In the genomic region with DNA sequence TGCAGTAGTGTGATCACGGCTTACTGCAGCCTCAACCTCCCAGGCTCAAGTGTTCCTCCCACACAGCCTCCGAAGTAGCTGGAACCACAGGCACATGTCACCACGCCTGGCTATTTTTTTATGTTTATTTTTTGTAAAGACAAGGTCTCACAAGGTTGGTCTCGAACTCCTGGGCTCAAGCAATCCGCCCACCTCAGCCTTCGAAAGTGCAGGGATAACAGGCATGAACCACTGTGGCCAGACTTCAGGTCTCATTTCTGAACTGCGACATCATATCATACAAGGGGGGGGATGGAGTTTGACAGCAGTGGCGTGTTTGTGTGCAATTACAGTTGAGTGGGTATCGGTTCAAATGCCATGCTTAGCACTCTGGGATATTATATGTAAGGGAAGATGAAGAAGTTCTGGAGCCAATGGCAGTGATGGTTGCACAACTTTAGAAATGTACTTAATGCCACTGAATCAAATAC, we compare ENCODE assay signal across 27 cellular contexts. TPM values are rescaled to one million over a fixed set of nuclear protein-coding genes. Genes with fewer than 3 reads are reported as not detected.
"Had no signal": no experiment of that assay in that cellular context is flagged by ENCODE, and none has a peak within 500 bp of the region (broad histone marks: within the 10 kb centered on the region; RNA-seq: fewer than 3 reads in every experiment).

No MANE protein-coding gene starts in this region.

- H3K27me3 ChIP-seq: cardiac muscle cell had no signal

- DNase-seq: activated CD4-positive, alpha-beta T cell treated with anti-CD3 and anti-CD28 coated beads, Interleukin-2, amount 10 ng/mL, durations not matched to agents 7 days and 5 days; activated CD4-positive, CD25-positive, alpha-beta regulatory T cell; activated gamma-delta T cell; activated naive CD4-positive, alpha-beta T cell treated with anti-CD3 and anti-CD28 coated beads for 36 hours; activated T-cell treated with anti-CD3 and anti-CD28 coated beads for 4 hours; amygdala; Kasumi-1; NCI-H1092; NCI-H1417; NCI-H1930; NCI-H2107; NCI-H2171 treated with DMSO at 0.1 percent for 48 hours; NCI-H226; NCI-H526; NCI-H774; NK-92 treated with Interleukin-12 subunit alpha and Interleukin-12 subunit beta, amount 100 ng/mL, for 24 hours; PC-9; SHP77 treated with DMSO at 0.1 percent for 48 hours; T-helper 2 cell; T1000 had no signal

- H2AFZ ChIP-seq: PC-9 had no signal

- H3K4me3 ChIP-seq: cardiac muscle cell, PC-9 had no signal

- H3K4me2 ChIP-seq: PC-9 had no signal

- ATAC-seq: activated T-helper 17 cell treated with anti-CD3 and anti-CD28 coated beads, Interleukin-2, amount 50 U/mL, for 72 hours had no signal

- FAIRE-seq: astrocyte, TTC549 had no signal

- H3K27ac ChIP-seq: cardiac muscle cell, PC-9, VCaP had no signal

- H3K36me3 ChIP-seq: cardiac muscle cell had no signal

RNA-seq across cellular contexts. Expression of a gene that starts 6.9 kb away (rescaled TPM):
- total RNA-seq: astrocyte, NCI-H460, PC-9, SK-MEL-5 had no signal
